Comparison of ENCODE assay signal across 8 cellular contexts in genomic region chr12:111840831-111841230, GRCh38. TPM values are rescaled to one million over a fixed set of nuclear protein-coding genes. Genes with fewer than 3 reads are reported as not detected.
A peak's percentile ranks its signal among the peaks of the same experiment; 100 is the strongest.
DNase-seq lines count a peak whose midpoint lies in the region; ATAC-seq, FAIRE-seq and TF ChIP-seq lines count a peak whose summit lies in the region.

No MANE protein-coding gene starts in this region.

- H3K27ac Mint-ChIP-seq in Caco-2 (ENCODE audit: unreplicated experiment) (peak overlapping the region; percentile 99), osteocyte (ENCODE audit: unreplicated experiment) (peak overlapping the region; percentile 98)

- H3K4me3 Mint-ChIP-seq in Caco-2 (ENCODE audit: unreplicated experiment) (peak overlapping the region; percentile 88), osteocyte (ENCODE audit: unreplicated experiment) (peak overlapping the region; percentile 94)

- peaks cover 60% of the 10 kb centered on the region for H3K79me2 ChIP-seq in endothelial cell of umbilical vein (ENCODE audit: control insufficient read depth, insufficient read depth, low read length)

- H3K9me3 Mint-ChIP-seq in Caco-2 (ENCODE audit: unreplicated experiment) (no peaks in the 10 kb centered on the region), osteocyte (ENCODE audit: unreplicated experiment) (no peaks in the 10 kb centered on the region)

- H3K36me3 Mint-ChIP-seq in Caco-2 (ENCODE audit: insufficient read depth, unreplicated experiment) (peaks cover 41% of the 10 kb centered on the region), osteocyte (ENCODE audit: unreplicated experiment) (peaks cover 7% of the 10 kb centered on the region)

- no peak for DNase-seq in Caco-2
- DNase-seq in NT2/D1 (ENCODE audit: low read depth, low spot score) = no peak
- no peak for DNase-seq in endothelial cell of umbilical vein (ENCODE audit: low read depth, low spot score)
- no peak for DNase-seq in osteocyte (ENCODE audit: extremely low spot score, unreplicated experiment)
- DNase-seq in stimulated activated naive CD4-positive, alpha-beta T cell treated with Interleukin-2 at 50 U/mL for 16 hours (lab: John Stamatoyannopoulos, UW) = no peak
- no peak for DNase-seq in C1 segment of cervical spinal cord (lab: John Stamatoyannopoulos, UW)
- no peak for DNase-seq in D721Med (ENCODE audit: insufficient read length, low spot score)

- CTCF ChIA-PET in Caco-2 (lab: Charles Lee) = no interaction called here
- CTCF ChIA-PET in endothelial cell of umbilical vein (lab: Charles Lee) = interaction anchor here (0.7 to 1.3 kb wide), 4 partner anchors 19 to 546 kb away, joined by 3 to 5 read pairs (median 3); no protein-coding TSS in a partner anchor

- H3K4me3 ChIP-seq in Caco-2 (ENCODE audit: low read depth, low read length) (peak overlapping the region; percentile 99), NT2/D1 (ENCODE audit: insufficient read length, low read depth) (peak overlapping the region; percentile 87), endothelial cell of umbilical vein (replicated peaks in 1 of 3; ENCODE audit: insufficient read depth in 1 of 3, low read depth in 1 of 3, low read length in 3 of 3) (peak overlapping the region; percentile 57 to 97 (median 77))

- intact Hi-C loops in Caco-2 (cut with micrococcal nuclease; ENCODE audit: unreplicated experiment) (loop anchor here (2.0 kb wide), 1 partner anchor 16 kb away; no protein-coding TSS in a partner anchor), endothelial cell of umbilical vein (cut with micrococcal nuclease) (loop anchor here (5.0 to 10.0 kb wide), 2 partner anchors 171 to 574 kb away; partner anchors contain the start of genes ERP29, PTPN11 and TMEM116)

- H3K27me3 ChIP-seq in Caco-2 (replicated peaks; ENCODE audit: control insufficient read depth, insufficient read depth, low read length) (no peaks in the 10 kb centered on the region), NT2/D1 (ENCODE audit: insufficient read depth, insufficient read length) (no peaks in the 10 kb centered on the region), endothelial cell of umbilical vein (ENCODE audit: control insufficient read depth in 2 of 2, insufficient read depth in 2 of 2, low read length in 2 of 2) (no peaks in the 10 kb centered on the region)

- POLR2A ChIA-PET in Caco-2 (lab: Charles Lee) (interaction anchor here (0.6 to 1.0 kb wide), 2 partner anchors 173 to 1371 kb away, joined by 3 read pairs; no protein-coding TSS in a partner anchor), endothelial cell of umbilical vein (lab: Charles Lee) (no interaction called here)

- TF ChIP-seq CTCF in Caco-2 (IDR thresholded peaks at IDR 0.05; ENCODE audit: insufficient read depth in 1 of 2, low read depth in 1 of 2, low read length in 1 of 2, severe bottlenecking in 1 of 2, unreplicated experiment in 1 of 2) (no peak), endothelial cell of umbilical vein (IDR thresholded peaks at IDR 0.05; ENCODE audit: extremely low read depth in 1 of 2, insufficient read depth in 1 of 2, low read depth in 1 of 2, low read length in 2 of 2) (no peak), osteocyte (IDR thresholded peaks at IDR 0.05) (no peak), D721Med (IDR thresholded peaks at IDR 0.05; ENCODE audit: insufficient read depth, missing control alignments) (no peak)

- H3K27ac ChIP-seq in endothelial cell of umbilical vein (ENCODE audit: insufficient read depth, low read depth, low read length) = peak overlapping the region; percentile 83

- no peak for TF ChIP-seq POLR2A in endothelial cell of umbilical vein (IDR thresholded peaks at IDR 0.05; ENCODE audit: low read depth, low read length)

- BruUV-seq in Caco-2 (replicated peaks; lab: Mats Ljungman, UMichigan) = no TSS peak
- BruUV-seq in endothelial cell of umbilical vein (replicated peaks; lab: Mats Ljungman, UMichigan) = no TSS peak

- no peaks in the 10 kb centered on the region for H4K20me1 ChIP-seq in endothelial cell of umbilical vein (replicated peaks; ENCODE audit: control insufficient read depth, extremely low read depth, insufficient read depth, low read length)

- H3K9me1 ChIP-seq in endothelial cell of umbilical vein (replicated peaks; ENCODE audit: control insufficient read depth, extremely low read depth, insufficient read depth, low read length) = no peaks in the 10 kb centered on the region

- H3K36me3 ChIP-seq in Caco-2 (ENCODE audit: control insufficient read depth, insufficient read depth, low read length) = no peaks in the 10 kb centered on the region; the same call in 1 of the 2 replicates
- peaks cover 42% of the 10 kb centered on the region for H3K36me3 ChIP-seq in NT2/D1 (ENCODE audit: insufficient read depth, insufficient read length, low read length)
- peaks cover 4% of the 10 kb centered on the region in 2 experiments for H3K36me3 ChIP-seq in endothelial cell of umbilical vein (ENCODE audit: control insufficient read depth in 2 of 2, extremely low read depth in 1 of 2, insufficient read depth in 2 of 2, low read length in 2 of 2)

- H3K4me2 ChIP-seq in endothelial cell of umbilical vein (ENCODE audit: insufficient read depth, low read length) = peak overlapping the region; percentile 93

- H3K9me3 ChIP-seq in Caco-2 (no peaks in the 10 kb centered on the region), NT2/D1 (ENCODE audit: insufficient read depth, low read length) (peaks cover under 1% of the 10 kb centered on the region; the same call in 1 of the 2 replicates), endothelial cell of umbilical vein (replicated peaks; ENCODE audit: control insufficient read depth, insufficient read depth, low read length) (no peaks in the 10 kb centered on the region)

- no peaks in the 10 kb centered on the region for H3K27me3 Mint-ChIP-seq in Caco-2 (ENCODE audit: insufficient read depth, unreplicated experiment)
- H3K27me3 Mint-ChIP-seq in osteocyte (ENCODE audit: unreplicated experiment) = no peaks in the 10 kb centered on the region

- dilution Hi-C loops in endothelial cell of umbilical vein (cut with MboI; ENCODE audit: extremely low pct_ligation_motif_present, low sequenced_read_pairs) = no loop called here

- FAIRE-seq in endothelial cell of umbilical vein (lab: Jason Lieb, UNC) (no peak), D721Med (lab: Jason Lieb, UNC) (no peak)

- peak overlapping the region; percentile 89 for H3K9ac ChIP-seq in NT2/D1 (ENCODE audit: insufficient read length, low read depth)
- peak overlapping the region; percentile 87 for H3K9ac ChIP-seq in endothelial cell of umbilical vein (replicated peaks; ENCODE audit: extremely low read depth, insufficient read depth, low read length)

- ATAC-seq in HG03108 (IDR thresholded peaks at IDR 0.05; ENCODE audit: unreplicated experiment) = no peak

- H3K4me1 Mint-ChIP-seq in Caco-2 (ENCODE audit: low read depth, unreplicated experiment) (peaks cover 20% of the 10 kb centered on the region), osteocyte (ENCODE audit: unreplicated experiment) (peaks cover 42% of the 10 kb centered on the region)

- no peak overlapping the region for H2AFZ ChIP-seq in endothelial cell of umbilical vein (ENCODE audit: low read depth, low read length)

- H3K4me1 ChIP-seq in Caco-2 (peaks cover 10% of the 10 kb centered on the region; the same call in 1 of the 2 replicates), NT2/D1 (ENCODE audit: insufficient read depth, insufficient read length) (no peaks in the 10 kb centered on the region), endothelial cell of umbilical vein (ENCODE audit: control insufficient read depth, extremely low read depth, insufficient read depth, low read length) (peaks cover 15% of the 10 kb centered on the region)

TF ChIP-seq in endothelial cell of umbilical vein, 7 proteins besides CTCF, POLR2A, EP300 and RAD21:
- TF ChIP-seq JUN (IDR thresholded peaks at IDR 0.05; ENCODE audit: borderline replicate concordance, insufficient read depth, insufficient read length, low read depth) (no peak), GATA2 (IDR thresholded peaks at IDR 0.05; ENCODE audit: insufficient read depth, insufficient read length, low read depth, low read length) (no peak), EZH2 (IDR thresholded peaks at IDR 0.05; ENCODE audit: borderline replicate concordance, low read depth, low read length, severe bottlenecking) (no peak), FOS (IDR thresholded peaks at IDR 0.05; ENCODE audit: borderline replicate concordance, insufficient read depth, low read length) (no peak), MYC (IDR thresholded peaks at IDR 0.05; ENCODE audit: low read depth, low read length) (no peak), POLR2AphosphoS5 (IDR thresholded peaks at IDR 0.05; ENCODE audit: insufficient read depth, low read depth, low read length) (no peak)
- TF ChIP-seq, protein P1, sequence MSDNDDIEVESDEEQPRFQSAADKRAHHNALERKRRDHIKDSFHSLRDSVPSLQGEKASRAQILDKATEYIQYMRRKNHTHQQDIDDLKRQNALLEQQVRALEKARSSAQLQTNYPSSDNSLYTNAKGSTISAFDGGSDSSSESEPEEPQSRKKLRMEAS (IDR thresholded peaks at IDR 0.05; ENCODE audit: insufficient read depth, insufficient read length) = no peak

RNA-seq across cellular contexts. Expression of gene MAPKAPK5, which starts 1.2 kb away (rescaled TPM):
- 89.5 and 90.1 TPM in 2 replicates for total RNA-seq in Caco-2 (2022)
- 46.4 and 47.1 TPM in 2 replicates for total RNA-seq in endothelial cell of umbilical vein
- 19.2 and 22.8 TPM in 2 replicates for polyA plus RNA-seq in endothelial cell of umbilical vein
- polyA plus RNA-seq in endothelial cell of umbilical vein (2011; cell fraction: cytosol; rRNA removed) = 38.4 and 41.0 TPM in 2 replicates
- 91.7 and 92.6 TPM in 2 replicates for polyA plus RNA-seq in endothelial cell of umbilical vein (2011; cell fraction: nucleus; rRNA removed)
- polyA plus RNA-seq in endothelial cell of umbilical vein (2012) = 29.8 and 30.2 TPM in 2 replicates
- polyA minus RNA-seq in endothelial cell of umbilical vein = 36.0 and 49.0 TPM in 2 replicates
- polyA minus RNA-seq in endothelial cell of umbilical vein (2011; cell fraction: cytosol; rRNA and poly(A)+ RNA removed) = 13.0 TPM
- polyA minus RNA-seq in endothelial cell of umbilical vein (2011; cell fraction: nucleus; rRNA and poly(A)+ RNA removed) = 43.1 and 66.8 TPM in 2 replicates
- 41.4 and 45.0 TPM in 2 replicates for total RNA-seq in osteocyte
